ENCODE assay signal across 17 cellular contexts in the genomic region with DNA sequence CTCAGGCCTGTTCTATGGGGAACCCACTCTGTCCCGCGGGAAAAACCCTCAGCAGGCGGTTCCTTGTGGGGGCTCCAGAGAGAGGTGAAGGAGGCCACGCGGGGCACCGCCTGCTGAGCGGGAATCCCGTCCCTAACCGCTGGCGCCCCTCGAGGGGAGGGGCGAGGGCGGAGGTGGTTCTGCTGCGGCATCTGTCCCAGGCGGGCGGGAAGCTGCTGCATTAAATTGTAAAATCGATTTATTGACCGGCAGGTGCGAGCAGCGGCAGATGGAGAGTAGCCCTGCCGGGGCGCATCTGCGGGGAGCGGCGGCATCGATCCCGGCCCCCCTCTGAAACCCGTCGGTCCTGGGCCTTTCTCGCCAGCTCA. TPM values are rescaled to one million over a fixed set of nuclear protein-coding genes. Genes with fewer than 3 reads are reported as not detected.
DNase-seq lines count a peak whose midpoint lies in the region; ATAC-seq, FAIRE-seq and TF ChIP-seq lines count a peak whose summit lies in the region.
"Had no signal": no experiment of that assay in that cellular context is flagged by ENCODE, and none has a peak within 500 bp of the region (broad histone marks: within the 10 kb centered on the region; RNA-seq: fewer than 3 reads in every experiment).

No MANE protein-coding gene starts in this region.

- FAIRE-seq in HepG2 (lab: Jason Lieb, UNC) = no peak

- H3K4me1 ChIP-seq in HepG2 (ENCODE audit: insufficient read depth, low read length) = peaks cover 78% of the 10 kb centered on the region
- peaks cover 0 to 42% (median 16%) of the 10 kb centered on the region in 4 donors for H3K4me1 ChIP-seq in right lobe of liver

- peaks cover 21% of the 10 kb centered on the region for H3K4me1 Mint-ChIP-seq in WTC11

- no peaks in the 10 kb centered on the region for H3K36me3 Mint-ChIP-seq in WTC11

- TF ChIP-seq CTCF in HepG2 (CRISPR knock-in tag; IDR thresholded peaks at IDR 0.05) (no peak), right lobe of liver (IDR thresholded peaks at IDR 0.05) (no peak), WTC11 (IDR thresholded peaks at IDR 0.05) (no peak)

- H3K9me3 ChIP-seq in HepG2 (ENCODE audit: low read length) (no peaks in the 10 kb centered on the region), right lobe of liver (no peaks in the 10 kb centered on the region), iPS-18c (ENCODE audit: control insufficient read depth, insufficient read depth, low read length) (no peaks in the 10 kb centered on the region)
- H3K9me3 ChIP-seq: esophagus squamous epithelium, Peyer's patch, thoracic aorta had no signal

- H2AFZ ChIP-seq in HepG2 (ENCODE audit: low read length) = no peak overlapping the region

- TF ChIP-seq POLR2A in HepG2 (IDR thresholded peaks at IDR 0.05; ENCODE audit: insufficient read depth in 1 of 2, low read depth in 2 of 2, low read length in 2 of 2) (no peak), right lobe of liver (IDR thresholded peaks at IDR 0.05) (no peak)

- peaks cover 9 to 76% of the 10 kb centered on the region in 2 experiments for H3K27me3 ChIP-seq in HepG2 (ENCODE audit: control insufficient read depth in 1 of 2, insufficient read depth in 2 of 2, low read length in 2 of 2)
- H3K27me3 ChIP-seq in right lobe of liver = peaks cover 0 to 16% of the 10 kb centered on the region in 2 donors
- H3K27me3 ChIP-seq: Peyer's patch had no signal

- no peak overlapping the region for H3K27ac Mint-ChIP-seq in WTC11
- H3K27ac Mint-ChIP-seq: activated CD4-positive, alpha-beta T cell treated with anti-CD3 and anti-CD28 coated beads for 36 hours; activated naive CD8-positive, alpha-beta T cell treated with anti-CD3 and anti-CD28 coated beads, Interleukin-2, amount 50 U/mL, for 24 hours had no signal

- H3K36me3 ChIP-seq in HepG2 (replicated peaks in 1 of 2; ENCODE audit: control insufficient read depth in 1 of 2, insufficient read depth in 2 of 2, low read length in 2 of 2) = no peaks in the 10 kb centered on the region
- no peaks in the 10 kb centered on the region for H3K36me3 ChIP-seq in right lobe of liver
- H3K36me3 ChIP-seq: esophagus squamous epithelium, Peyer's patch, thoracic aorta had no signal

- no peak overlapping the region for H3K9ac ChIP-seq in HepG2 (ENCODE audit: insufficient read depth, low read depth, low read length)

- TF ChIP-seq EP300 in HepG2 (IDR thresholded peaks at IDR 0.05; ENCODE audit: low read depth in 2 of 2, low read length in 2 of 2) (no peak), HepG2 (CRISPR knock-in tag; IDR thresholded peaks at IDR 0.05; ENCODE audit: borderline replicate concordance) (no peak)

- H4K20me1 ChIP-seq in HepG2 (ENCODE audit: insufficient read depth, low read length) = no peaks in the 10 kb centered on the region

- H3K27ac ChIP-seq in HepG2 (ENCODE audit: extremely low read length, insufficient read depth, low read length) = no peak overlapping the region
- H3K27ac ChIP-seq in right lobe of liver = no peak overlapping the region
- H3K27ac ChIP-seq: esophagus squamous epithelium, thoracic aorta had no signal

- H3K9me3 Mint-ChIP-seq in WTC11 = no peaks in the 10 kb centered on the region
- H3K9me3 Mint-ChIP-seq: activated naive CD8-positive, alpha-beta T cell treated with anti-CD3 and anti-CD28 coated beads, Interleukin-2, amount 50 U/mL, for 24 hours had no signal

- no peak for TF ChIP-seq RAD21 in HepG2 (CRISPR knock-in tag; IDR thresholded peaks at IDR 0.05)

- POLR2A ChIA-PET in HepG2 (lab: Yijun Ruan, JAX) = no interaction called here
- POLR2A ChIA-PET in WTC11 (lab: Charles Lee) = interaction anchor here (0.5 to 8.7 kb wide), 3 partner anchors 17 to 214 kb away, joined by 3 to 73 read pairs (median 3); a partner anchor contains a TSS

- intact Hi-C loops in HepG2 (cut with micrococcal nuclease; ENCODE audit: unreplicated experiment) (no loop called here), right lobe of liver (cut with DNase I) (no loop called here)

- DNase-seq in HepG2 (ENCODE audit: low spot score) = no peak
- DNase-seq in right lobe of liver = no peak
- DNase-seq in WTC11 (ENCODE audit: low spot score) = no peak
- DNase-seq in mesenteric fat pad (ENCODE audit: low spot score) = no peak
- DNase-seq in activated effector memory CD4-positive, alpha-beta T cell treated with anti-CD3 and anti-CD28 coated beads, Interleukin-2, amount 50 U/mL, for 16 hours = no peak
- DNase-seq in iPS-NIHi11 (ENCODE audit: low spot score) = no peak
- DNase-seq: activated T-cell treated with anti-CD3 and anti-CD28 coated beads, Interleukin-2, amount 50 U/mL, for 1 hour; DMS53; esophagus squamous epithelium; mammary epithelial cell; T-helper 1 cell had no signal

- H3K4me3 ChIP-seq in HepG2 (replicated peaks in 1 of 3; ENCODE audit: insufficient read depth in 1 of 3, low read depth in 2 of 3, low read length in 3 of 3) (no peak overlapping the region), right lobe of liver (no peak overlapping the region), iPS-18c (ENCODE audit: insufficient read depth, low read depth, low read length) (peak overlapping the region; percentile 44)

- WGBS in HepG2 (ENCODE audit: low lambda C conversion rate) = 69% methylated on average over 28 of the region's 30 CpGs
- 10% methylated on average over 4 of the region's 30 CpGs for WGBS in right lobe of liver (ENCODE audit: insufficient coverage, low coverage, low lambda C conversion rate, missing lambda C conversion rate)

- H3K27me3 Mint-ChIP-seq in WTC11 (ENCODE audit: low read depth) = peaks cover 99% of the 10 kb centered on the region

- CTCF ChIA-PET in HepG2 (lab: Yijun Ruan, JAX; ENCODE audit: low intra/inter-chr PET ratio, low total read pairs) = no interaction called here
- CTCF ChIA-PET in WTC11 (lab: Charles Lee) = interaction anchor here (0.7 to 10.6 kb wide), 8 partner anchors 8 to 40 kb away, joined by 3 to 203 read pairs (median 10); a partner anchor contains a TSS

- ATAC-seq in HepG2 = no peak
- ATAC-seq in right lobe of liver = no peak
- no peak for ATAC-seq in WTC11
- ATAC-seq in HG03175 (IDR thresholded peaks at IDR 0.05; ENCODE audit: unreplicated experiment) = no peak
- ATAC-seq: activated CD4-positive, alpha-beta T cell treated with anti-CD3 and anti-CD28 coated beads for 36 hours; activated naive CD8-positive, alpha-beta T cell treated with anti-CD3 and anti-CD28 coated beads, Interleukin-2, amount 50 U/mL, for 24 hours had no signal

- in situ Hi-C loops in HepG2 (cut with HindIII; ENCODE audit: extremely low pct_ligation_motif_present, low pct_unique_long_range_greater_than_20kb) = no loop called here

- H3K79me2 ChIP-seq in HepG2 (ENCODE audit: insufficient read depth, low read length) = no peaks in the 10 kb centered on the region

- no TSS peak for BruUV-seq in HepG2 (replicated peaks; lab: Mats Ljungman, UMichigan)

- peak overlapping the region; percentile 80 for H3K4me3 Mint-ChIP-seq in WTC11
- H3K4me3 Mint-ChIP-seq: activated CD4-positive, alpha-beta T cell treated with anti-CD3 and anti-CD28 coated beads for 36 hours; activated naive CD8-positive, alpha-beta T cell treated with anti-CD3 and anti-CD28 coated beads, Interleukin-2, amount 50 U/mL, for 24 hours had no signal

- H3K4me2 ChIP-seq in HepG2 (ENCODE audit: low read depth, low read length) = no peak overlapping the region

RNA-seq across cellular contexts. Expression of a gene that starts 3.7 kb away (rescaled TPM):
- total RNA-seq in HepG2 (2016; rRNA removed; fragmentation: Illumina TruSeq; extraction: Trizol) = 0.13 and 0.20 TPM in 2 replicates
- total RNA-seq in HepG2 (2016; cell fraction: cytosol; rRNA removed; fragmentation: Illumina TruSeq; extraction: Trizol; ENCODE audit: low read depth) = 0.09 and 0.10 TPM in 2 replicates
- total RNA-seq in HepG2 (2016; cell fraction: insoluble cytoplasmic fraction; rRNA removed; fragmentation: Illumina TruSeq; extraction: Trizol) = 0.07 and 0.19 TPM in 2 replicates
- total RNA-seq in HepG2 (2016; cell fraction: membrane; rRNA removed; fragmentation: Illumina TruSeq; extraction: Trizol) = 0.03 and 0.15 TPM in 2 replicates
- total RNA-seq in HepG2 (2016; cell fraction: nucleus; rRNA removed; fragmentation: Illumina TruSeq; extraction: Trizol) = 0.19 TPM in 1 of 2 replicates, not detected in the other
- 0.25 and 0.27 TPM in 2 replicates for polyA plus RNA-seq in HepG2 (2011; rRNA removed)
- 0.13 and 0.24 TPM in 2 replicates for polyA plus RNA-seq in HepG2 (2011; cell fraction: cytosol; rRNA removed)
- 0.50 and 0.61 TPM in 2 replicates for polyA plus RNA-seq in HepG2 (2011; cell fraction: nucleus; rRNA removed)
- polyA plus RNA-seq in HepG2 (2012) = 0.13 and 0.43 TPM in 2 replicates
- polyA plus RNA-seq in HepG2 (2016; cell fraction: cytosol; fragmentation: Illumina TruSeq; extraction: Trizol; ENCODE audit: low read depth) = 0.07 TPM in 1 of 2 replicates, not detected in the other
- 0.13 and 0.19 TPM in 2 replicates for polyA plus RNA-seq in HepG2 (2016; cell fraction: insoluble cytoplasmic fraction; fragmentation: Illumina TruSeq; extraction: Trizol; ENCODE audit: low read depth)
- polyA plus RNA-seq in HepG2 (2016; cell fraction: membrane; fragmentation: Illumina TruSeq; extraction: Trizol; ENCODE audit: low read depth) = 0.06 and 0.08 TPM in 2 replicates
- polyA plus RNA-seq in HepG2 (2016; cell fraction: nucleus; fragmentation: Illumina TruSeq; extraction: Trizol; ENCODE audit: insufficient read depth, low read depth) = 0.34 and 0.39 TPM in 2 replicates
- 0.98 and 7.6 TPM in 2 replicates for polyA minus RNA-seq in HepG2 (2011; rRNA and poly(A)+ RNA removed; ENCODE audit: low replicate concordance)
- polyA minus RNA-seq in HepG2 (2011; cell fraction: cytosol; rRNA and poly(A)+ RNA removed) = 0.35 and 0.59 TPM in 2 replicates
- polyA minus RNA-seq in HepG2 (2011; cell fraction: nucleus; rRNA and poly(A)+ RNA removed) = 0.12 and 0.26 TPM in 2 replicates
- total RNA-seq in right lobe of liver = 1 to 10 TPM; 2.9 to 8.7 (median 4.2) TPM
- total RNA-seq in WTC11 (2021) = 0.94 to 1.6 TPM (median 1.1 TPM) in 3 replicates
- total RNA-seq in mesenteric fat pad = 15.2 TPM
- polyA plus RNA-seq: mammary epithelial cell had no signal

RNA-seq across cellular contexts. Expression of a gene that starts 27.8 kb away (rescaled TPM):
- total RNA-seq in HepG2 (2016; rRNA removed; fragmentation: Illumina TruSeq; extraction: Trizol) (not detected in 2 replicates), right lobe of liver (10 to 100 TPM in 2 of 6 experiments, 1 to 10 TPM in 1, under 1 TPM in 3; 0.22 to 11.6 (median 0.97) TPM), WTC11 (2021) (17.2 to 31.0 TPM (median 17.7 TPM) in 3 replicates), mesenteric fat pad (2.4 TPM)
- not detected in 2 replicates for total RNA-seq in HepG2 (2016; cell fraction: cytosol; rRNA removed; fragmentation: Illumina TruSeq; extraction: Trizol; ENCODE audit: low read depth)
- total RNA-seq in HepG2 (2016; cell fraction: insoluble cytoplasmic fraction; rRNA removed; fragmentation: Illumina TruSeq; extraction: Trizol) = not detected in 2 replicates
- 0.15 TPM in 1 of 2 replicates, not detected in the other for total RNA-seq in HepG2 (2016; cell fraction: membrane; rRNA removed; fragmentation: Illumina TruSeq; extraction: Trizol)
- not detected in 2 replicates for total RNA-seq in HepG2 (2016; cell fraction: nucleus; rRNA removed; fragmentation: Illumina TruSeq; extraction: Trizol)
- polyA plus RNA-seq in HepG2 (2011; rRNA removed) = 0.44 and 0.46 TPM in 2 replicates
- 0.41 and 0.63 TPM in 2 replicates for polyA plus RNA-seq in HepG2 (2011; cell fraction: cytosol; rRNA removed)
- polyA plus RNA-seq in HepG2 (2011; cell fraction: nucleus; rRNA removed) = 0.21 and 0.48 TPM in 2 replicates
- polyA plus RNA-seq in HepG2 (2012) = 0.39 TPM in 1 of 2 replicates, not detected in the other
- not detected in 2 replicates for polyA plus RNA-seq in HepG2 (2016; cell fraction: cytosol; fragmentation: Illumina TruSeq; extraction: Trizol; ENCODE audit: low read depth)
- not detected in 2 replicates for polyA plus RNA-seq in HepG2 (2016; cell fraction: insoluble cytoplasmic fraction; fragmentation: Illumina TruSeq; extraction: Trizol; ENCODE audit: low read depth)
- not detected in 2 replicates for polyA plus RNA-seq in HepG2 (2016; cell fraction: membrane; fragmentation: Illumina TruSeq; extraction: Trizol; ENCODE audit: low read depth)
- polyA plus RNA-seq in HepG2 (2016; cell fraction: nucleus; fragmentation: Illumina TruSeq; extraction: Trizol; ENCODE audit: insufficient read depth, low read depth) = not detected in 2 replicates
- 0.58 and 21.7 TPM in 2 replicates for polyA minus RNA-seq in HepG2 (2011; rRNA and poly(A)+ RNA removed; ENCODE audit: low replicate concordance)
- 1.1 and 2.0 TPM in 2 replicates for polyA minus RNA-seq in HepG2 (2011; cell fraction: cytosol; rRNA and poly(A)+ RNA removed)
- 0.39 and 0.62 TPM in 2 replicates for polyA minus RNA-seq in HepG2 (2011; cell fraction: nucleus; rRNA and poly(A)+ RNA removed)

RNA-seq across cellular contexts. Expression of a gene that starts 31.2 kb away (rescaled TPM):
- total RNA-seq in HepG2 (2016; rRNA removed; fragmentation: Illumina TruSeq; extraction: Trizol) (15.8 and 17.0 TPM in 2 replicates), right lobe of liver (10 to 100 TPM in 5 of 6 experiments, 1 to 10 TPM in 1; 8.4 to 24.7 (median 12.9) TPM), WTC11 (2021) (22.0 to 27.3 TPM (median 24.1 TPM) in 3 replicates), mesenteric fat pad (29.3 TPM)
- total RNA-seq in HepG2 (2016; cell fraction: cytosol; rRNA removed; fragmentation: Illumina TruSeq; extraction: Trizol; ENCODE audit: low read depth) = 1.2 and 1.9 TPM in 2 replicates
- total RNA-seq in HepG2 (2016; cell fraction: insoluble cytoplasmic fraction; rRNA removed; fragmentation: Illumina TruSeq; extraction: Trizol) = 14.9 and 16.0 TPM in 2 replicates
- 3.9 and 4.3 TPM in 2 replicates for total RNA-seq in HepG2 (2016; cell fraction: membrane; rRNA removed; fragmentation: Illumina TruSeq; extraction: Trizol)
- 9.9 and 11.2 TPM in 2 replicates for total RNA-seq in HepG2 (2016; cell fraction: nucleus; rRNA removed; fragmentation: Illumina TruSeq; extraction: Trizol)
- 5.8 and 7.4 TPM in 2 replicates for polyA plus RNA-seq in HepG2 (2011; rRNA removed)
- polyA plus RNA-seq in HepG2 (2011; cell fraction: cytosol; rRNA removed) = 6.0 and 7.5 TPM in 2 replicates
- 9.2 and 9.4 TPM in 2 replicates for polyA plus RNA-seq in HepG2 (2011; cell fraction: nucleus; rRNA removed)
- polyA plus RNA-seq in HepG2 (2012) = 5.0 and 5.3 TPM in 2 replicates
- 0.57 and 0.62 TPM in 2 replicates for polyA plus RNA-seq in HepG2 (2016; cell fraction: cytosol; fragmentation: Illumina TruSeq; extraction: Trizol; ENCODE audit: low read depth)
- 9.1 and 10.3 TPM in 2 replicates for polyA plus RNA-seq in HepG2 (2016; cell fraction: insoluble cytoplasmic fraction; fragmentation: Illumina TruSeq; extraction: Trizol; ENCODE audit: low read depth)
- 1.1 and 1.8 TPM in 2 replicates for polyA plus RNA-seq in HepG2 (2016; cell fraction: membrane; fragmentation: Illumina TruSeq; extraction: Trizol; ENCODE audit: low read depth)
- 13.2 and 13.9 TPM in 2 replicates for polyA plus RNA-seq in HepG2 (2016; cell fraction: nucleus; fragmentation: Illumina TruSeq; extraction: Trizol; ENCODE audit: insufficient read depth, low read depth)
- 42.6 and 112 TPM in 2 replicates for polyA minus RNA-seq in HepG2 (2011; rRNA and poly(A)+ RNA removed; ENCODE audit: low replicate concordance)
- 11.8 and 12.4 TPM in 2 replicates for polyA minus RNA-seq in HepG2 (2011; cell fraction: cytosol; rRNA and poly(A)+ RNA removed)
- polyA minus RNA-seq in HepG2 (2011; cell fraction: nucleus; rRNA and poly(A)+ RNA removed) = 9.3 and 9.8 TPM in 2 replicates

RNA-seq across cellular contexts. Expression of a gene that starts 51.4 kb away (rescaled TPM):
- total RNA-seq in HepG2 (2016; rRNA removed; fragmentation: Illumina TruSeq; extraction: Trizol) = 0.15 and 0.18 TPM in 2 replicates
- total RNA-seq in HepG2 (2016; cell fraction: cytosol; rRNA removed; fragmentation: Illumina TruSeq; extraction: Trizol; ENCODE audit: low read depth) = not detected in 2 replicates
- total RNA-seq in HepG2 (2016; cell fraction: insoluble cytoplasmic fraction; rRNA removed; fragmentation: Illumina TruSeq; extraction: Trizol) = 0.15 TPM in 1 of 2 replicates, not detected in the other
- total RNA-seq in HepG2 (2016; cell fraction: membrane; rRNA removed; fragmentation: Illumina TruSeq; extraction: Trizol) = 0.09 and 0.10 TPM in 2 replicates
- total RNA-seq in HepG2 (2016; cell fraction: nucleus; rRNA removed; fragmentation: Illumina TruSeq; extraction: Trizol) = not detected in 2 replicates
- polyA plus RNA-seq in HepG2 (2011; rRNA removed) = 0.07 and 0.17 TPM in 2 replicates
- 0.08 and 0.09 TPM in 2 replicates for polyA plus RNA-seq in HepG2 (2011; cell fraction: cytosol; rRNA removed)
- not detected in 2 replicates for polyA plus RNA-seq in HepG2 (2011; cell fraction: nucleus; rRNA removed)
- not detected in 2 replicates for polyA plus RNA-seq in HepG2 (2012)
- 0.07 TPM in 1 of 2 replicates, not detected in the other for polyA plus RNA-seq in HepG2 (2016; cell fraction: cytosol; fragmentation: Illumina TruSeq; extraction: Trizol; ENCODE audit: low read depth)
- 0.17 and 0.19 TPM in 2 replicates for polyA plus RNA-seq in HepG2 (2016; cell fraction: insoluble cytoplasmic fraction; fragmentation: Illumina TruSeq; extraction: Trizol; ENCODE audit: low read depth)
- polyA plus RNA-seq in HepG2 (2016; cell fraction: membrane; fragmentation: Illumina TruSeq; extraction: Trizol; ENCODE audit: low read depth) = 0.10 TPM in 1 of 2 replicates, not detected in the other
- 0.27 and 0.37 TPM in 2 replicates for polyA plus RNA-seq in HepG2 (2016; cell fraction: nucleus; fragmentation: Illumina TruSeq; extraction: Trizol; ENCODE audit: insufficient read depth, low read depth)
- 43.4 TPM in 1 of 2 replicates, not detected in the other for polyA minus RNA-seq in HepG2 (2011; rRNA and poly(A)+ RNA removed; ENCODE audit: low replicate concordance)
- polyA minus RNA-seq in HepG2 (2011; cell fraction: cytosol; rRNA and poly(A)+ RNA removed) = 0.40 and 0.70 TPM in 2 replicates
- polyA minus RNA-seq in HepG2 (2011; cell fraction: nucleus; rRNA and poly(A)+ RNA removed) = not detected in 2 replicates
- total RNA-seq in right lobe of liver = not detected
- total RNA-seq in WTC11 (2021) = 5.0 to 5.4 TPM (median 5.1 TPM) in 3 replicates
- not detected for total RNA-seq in mesenteric fat pad
- total RNA-seq: thoracic aorta had no signal
